8 cellular contexts compared by ENCODE assay signal in genomic region chr6:107670792-107671199, GRCh38.
DNase-seq lines count a peak whose midpoint lies in the region; ATAC-seq lines count a peak whose summit lies in the region.

No MANE protein-coding gene starts in this region.

- peak; percentile 79 for DNase-seq in Right ventricle myocardium inferior (ENCODE audit: missing footprints)
- DNase-seq in cardiac septum (ENCODE audit: low spot score) = no peak
- DNase-seq in Kasumi-1 (lab: John Stamatoyannopoulos, UW) = peak; percentile 84 to 85
- DNase-seq in activated naive CD4-positive, alpha-beta T cell treated with anti-CD3 and anti-CD28 coated beads, Interleukin-2, amount 50 U/mL, for 16 hours = peak; percentile 17
- peak; percentile 89 for DNase-seq in left kidney (ENCODE audit: low read depth, low spot score)
- DNase-seq in COR-L47 (lab: John Stamatoyannopoulos, UW) = no peak

- ATAC-seq in Right ventricle myocardium inferior (peak; percentile 47), GM18858 (IDR thresholded peaks at IDR 0.05; ENCODE audit: unreplicated experiment) (no peak), GM18498 (IDR thresholded peaks at IDR 0.05; ENCODE audit: unreplicated experiment) (no peak)

- intact Hi-C loops in Right ventricle myocardium inferior (cut with DNase I) = loop anchor here (10.0 kb wide), 2 partner anchors 356 to 854 kb away; no protein-coding TSS in a partner anchor
- intact Hi-C loops in cardiac septum (cut with DNase I) = loop anchor here (10.0 kb wide), 1 partner anchor 356 kb away; no protein-coding TSS in a partner anchor

Comparison
In these comparisons a context has a peak if more than half of its experiments do, and no peak if none do; other contexts are left out.
1. DNase-seq: peak in Right ventricle myocardium inferior (single experiment), Kasumi-1 (2 of 2), activated naive CD4-positive, alpha-beta T cell treated with anti-CD3 and anti-CD28 coated beads, Interleukin-2, amount 50 U/mL, for 16 hours (single experiment) and left kidney (single experiment); none in cardiac septum (single experiment) and COR-L47 (single experiment).